25 cellular contexts compared by ENCODE assay signal in the genomic region with DNA sequence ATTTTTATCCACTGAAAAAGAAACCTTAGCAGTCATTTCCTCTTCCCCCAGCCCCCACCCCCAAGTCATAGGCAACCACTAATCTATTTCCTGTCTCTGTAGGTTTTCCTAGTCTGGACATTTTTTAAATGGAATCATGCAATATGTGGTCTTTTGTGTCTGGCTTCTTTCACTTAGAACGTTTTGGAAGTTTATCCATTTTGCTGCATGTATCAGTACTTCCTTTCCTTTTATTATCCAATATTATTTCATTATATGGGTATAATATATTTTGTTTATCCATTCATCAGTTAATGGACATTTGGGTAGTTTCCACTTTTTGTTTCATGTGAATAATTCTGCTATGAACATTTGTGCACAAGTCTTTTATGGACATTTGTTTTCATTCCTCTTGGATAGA.
"Had no signal": no experiment of that assay in that cellular context is flagged by ENCODE, and none has a peak within 500 bp of the region (broad histone marks: within the 10 kb centered on the region; RNA-seq: fewer than 3 reads in every experiment).

No MANE protein-coding gene starts in this region.

- H3K36me3 ChIP-seq: ascending aorta had no signal

- H3K4me3 ChIP-seq: ascending aorta, body of pancreas had no signal

- DNase-seq: activated B cell treated with CpG ODN at 0.5 μM for 24 hours; activated CD4-positive, alpha-beta memory T cell treated with anti-CD3 and anti-CD28 coated beads for 36 hours; activated CD4-positive, alpha-beta T cell treated with anti-CD3 and anti-CD28 coated beads, Interleukin-2, amount 10 ng/mL, durations not matched to agents 7 days and 5 days; activated CD8-positive, alpha-beta memory T cell treated with anti-CD3 and anti-CD28 coated beads for 24 hours; activated effector memory CD4-positive, alpha-beta T cell treated with anti-CD3 and anti-CD28 coated beads, Interleukin-2, amount 50 U/mL, for 16 hours; activated naive CD4-positive, alpha-beta T cell treated with Interleukin-2 at 50 U/mL for 16 hours; activated naive CD8-positive, alpha-beta T cell treated with anti-CD3 and anti-CD28 coated beads, Interleukin-2, amount 50 U/mL, for 24 hours; activated T-cell treated with anti-CD3 and anti-CD28 coated beads, Interleukin-2, amount 50 U/mL, for 4 hours; amniotic stem cell; body of pancreas; KG1; MV-4-11; NCI-H1092 treated with DMSO at 0.1 percent for 48 hours; NCI-H1436; NCI-H2029 treated with DMSO at 0.1 percent for 48 hours; NCI-H345; NCI-H510A; NCI-H526 treated with DMSO at 0.1 percent for 48 hours; NCI-H82; NK-92 treated with Interleukin-12 subunit alpha and Interleukin-12 subunit beta, amount 100 ng/mL, for 24 hours; PC-3; SIG-M5; SW 1271 had no signal

- H3K27ac ChIP-seq: ascending aorta, body of pancreas had no signal

- FAIRE-seq: bronchial epithelial cell had no signal

- H3K27me3 ChIP-seq: ascending aorta, body of pancreas had no signal

- H3K4me1 ChIP-seq: ascending aorta, body of pancreas had no signal

- H3K9me3 ChIP-seq: ascending aorta, body of pancreas had no signal
